24 cellular contexts compared by ENCODE assay signal in genomic region chrX:119971184-119971583, GRCh38.
"Had no signal": no experiment of that assay in that cellular context is flagged by ENCODE, and none has a peak within 500 bp of the region (broad histone marks: within the 10 kb centered on the region; RNA-seq: fewer than 3 reads in every experiment).

No MANE protein-coding gene starts in this region.

- H3K9me3 ChIP-seq: gastrocnemius medialis, prostate gland, right atrium auricular region, suprapubic skin, transverse colon, vagina had no signal

- H3K27ac ChIP-seq: epithelial cell of prostate, gastrocnemius medialis, prostate gland, right atrium auricular region, suprapubic skin, transverse colon, vagina had no signal

- H3K27me3 ChIP-seq: gastrocnemius medialis, right atrium auricular region, suprapubic skin, transverse colon, vagina had no signal

- ATAC-seq: esophagus mucosa; gastrocnemius medialis; naive thymus-derived CD8-positive, alpha-beta T cell; sciatic nerve; stimulated activated naive CD8-positive, alpha-beta T cell treated with anti-CD3 and anti-CD28 coated beads, Interleukin-15, amount 100 ng/mL, for 72 hours had no signal

- H3K36me3 ChIP-seq: gastrocnemius medialis, prostate gland, right atrium auricular region, suprapubic skin, transverse colon, vagina had no signal

- H3K4me1 ChIP-seq: gastrocnemius medialis, prostate gland, right atrium auricular region, suprapubic skin, transverse colon, vagina had no signal

- DNase-seq: effector CD8-positive, alpha-beta T cell; endodermal cell; foreskin fibroblast; gastrocnemius medialis; head of caudate nucleus; mammary epithelial cell; naive thymus-derived CD8-positive, alpha-beta T cell; nephron progenitor cell; nucleus accumbens; stimulated activated CD4-positive, alpha-beta T cell treated with anti-CD3 and anti-CD28 coated beads, Interleukin-12 subunit alpha, Interleukin-12 subunit beta, amount 100 ng/mL, for 4 hours; stimulated activated CD4-positive, alpha-beta T cell treated with anti-CD3 and anti-CD28 coated beads, Interleukin-1b, Interleukin-23, amount 100 ng/mL, for 48 hours; stimulated activated CD4-positive, alpha-beta T cell treated with anti-CD3 and anti-CD28 coated beads, Interleukin-4, amount 100 ng/mL, for 1 hour; stimulated activated CD8-positive, alpha-beta memory T cell treated with anti-CD3 and anti-CD28 coated beads, Interleukin-4, amount 100 ng/mL, for 48 hours; stimulated activated naive CD4-positive, alpha-beta T cell; stimulated activated naive CD8-positive, alpha-beta T cell treated with anti-CD3 and anti-CD28 coated beads, Interleukin-15, amount 100 ng/mL, for 72 hours; transverse colon had no signal

- H3K4me3 ChIP-seq: gastrocnemius medialis, prostate gland, right atrium auricular region, smooth muscle cell, suprapubic skin, transverse colon, vagina had no signal
